8 cellular contexts compared by ENCODE assay signal in the genomic region with DNA sequence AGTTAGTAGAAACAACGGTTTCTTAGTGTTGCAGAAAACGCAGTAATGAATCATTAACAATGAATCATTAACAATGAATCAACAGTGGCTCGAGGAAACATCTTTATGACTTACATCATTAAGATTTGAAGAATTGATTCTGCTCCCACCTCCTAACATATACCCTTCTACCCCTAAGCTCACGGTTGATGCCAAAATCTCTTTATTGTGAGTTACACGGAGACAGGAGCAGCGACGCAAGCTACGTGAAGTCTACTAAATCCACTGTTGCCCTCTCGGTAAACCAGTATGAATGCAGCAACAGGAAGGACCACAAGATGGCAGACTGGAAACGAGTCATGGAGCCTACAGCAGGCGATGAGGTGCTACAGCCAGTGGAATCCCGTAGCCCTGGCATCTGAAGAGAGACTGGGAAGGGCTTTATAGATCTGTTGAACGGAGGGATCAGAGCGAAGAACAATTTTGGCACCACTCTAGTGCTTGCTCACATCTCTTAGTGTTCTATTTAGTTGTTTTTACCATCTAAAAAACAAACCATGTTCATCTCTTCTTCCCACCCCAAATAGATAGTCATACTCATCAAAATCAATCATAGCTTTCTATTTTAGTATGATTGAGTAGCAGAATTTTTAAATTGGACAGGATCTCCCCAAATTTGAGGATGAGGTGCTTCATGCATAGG.
A peak's percentile ranks its signal among the peaks of the same experiment; 100 is the strongest.
DNase-seq lines count a peak whose midpoint lies in the region; ATAC-seq and TF ChIP-seq lines count a peak whose summit lies in the region.

No MANE protein-coding gene starts in this region.

- H3K9me3 ChIP-seq in heart left ventricle (peaks cover 0 to 2% (median 0%) of the 10 kb centered on the region in 12 donors), psoas muscle (no peaks in the 10 kb centered on the region), vagina (no peaks in the 10 kb centered on the region)

- H3K36me3 ChIP-seq in heart left ventricle (no peaks in the 10 kb centered on the region), psoas muscle (ENCODE audit: insufficient read depth in 1 of 2, low read depth in 1 of 2) (no peaks in the 10 kb centered on the region), vagina (no peaks in the 10 kb centered on the region)

- ATAC-seq in HG02840 (IDR thresholded peaks at IDR 0.05; ENCODE audit: low FRiP score, unreplicated experiment) (peak; percentile 92), heart left ventricle (peak; percentile 91 to 98 (median 96)), psoas muscle (peak; percentile 88 to 99 (median 91))

- H3K27ac ChIP-seq in heart left ventricle (no peak overlapping the region), psoas muscle (no peak overlapping the region), vagina (no peak overlapping the region)

- peaks cover 0 to 10% (median 5%) of the 10 kb centered on the region in 12 donors for H3K4me1 ChIP-seq in heart left ventricle
- no peaks in the 10 kb centered on the region for H3K4me1 ChIP-seq in psoas muscle
- H3K4me1 ChIP-seq in vagina: no peaks in the 10 kb centered on the region

- TF ChIP-seq CTCF in GM13977 (IDR thresholded peaks at IDR 0.05; ENCODE audit: extremely low read depth, insufficient read depth, missing control alignments) (peak; percentile 93), heart left ventricle (IDR thresholded peaks at IDR 0.05) (peak; percentile 72 to 89 (median 84)), psoas muscle (IDR thresholded peaks at IDR 0.05) (peak; percentile 81), vagina (IDR thresholded peaks at IDR 0.05) (peak; percentile 52 to 90 (median 77))

- DNase-seq in GM13977 (ENCODE audit: low spot score) (peak; percentile 42), NCI-H1105 treated with DMSO at 0.1 percent for 48 hours (lab: John Stamatoyannopoulos, UW) (peak; percentile 85), SKM-1 treated with dmso at 0.1 percent for 144 hours (lab: John Stamatoyannopoulos, UW; ENCODE audit: unreplicated experiment) (peak; percentile 33), heart left ventricle (peak; percentile 52 to 77 (median 71)), psoas muscle (peak; percentile 51 to 60), vagina (ENCODE audit: extremely low spot score in 2 of 2) (peak in 1 of 2 donors; percentile 89)
- peak; percentile 37 for DNase-seq in activated naive CD8-positive, alpha-beta T cell treated with anti-CD3 and anti-CD28 coated beads, Interleukin-2, amount 50 U/mL, for 16 hours (ENCODE audit: low read depth, low spot score)

- in situ Hi-C loops in GM13977 (cut with MboI; ENCODE audit: low pct_unique_long_range_greater_than_20kb, low sequenced_read_pairs, unreplicated experiment): loop anchor here (25.0 kb wide), 1 partner anchor 907 kb away; no protein-coding TSS in a partner anchor

- WGBS in heart left ventricle, 4 donors: 8 to 13% (median 9%) methylated on average over 14 of the region's 14 CpGs
- 4 to 7% (median 4%) methylated on average over 14 of the region's 14 CpGs for WGBS in psoas muscle, 3 donors

- TF ChIP-seq POLR2A in heart left ventricle (IDR thresholded peaks at IDR 0.05): no peak
- no peak for TF ChIP-seq POLR2A in vagina (IDR thresholded peaks at IDR 0.05)

- intact Hi-C loops in heart left ventricle (cut with DNase I) (loop anchor here (1.0 to 10.0 kb wide), 7 partner anchors 441 to 945 kb away; partner anchors contain the start of genes GALNT4 (in 4 of the 10) and POC1B (in 4 of the 10)), psoas muscle (cut with DNase I) (loop anchor here (2.0 to 5.0 kb wide), 3 partner anchors 443 to 508 kb away; partner anchors contain the start of gene POC1B (in 1 of the 2)), vagina (cut with DNase I) (loop anchor here (10.0 kb wide), 1 partner anchor 445 kb away; no protein-coding TSS in a partner anchor)

- H3K27me3 ChIP-seq in heart left ventricle (peaks cover 0 to 3% (median 0%) of the 10 kb centered on the region in 9 donors), psoas muscle (ENCODE audit: insufficient read depth in 3 of 3, low read length in 2 of 3) (no peaks in the 10 kb centered on the region), vagina (no peaks in the 10 kb centered on the region)

- peak overlapping the region in 9 of 12 donors; percentile 22 to 48 (median 35) for H3K4me3 ChIP-seq in heart left ventricle
- H3K4me3 ChIP-seq in psoas muscle: peak overlapping the region; percentile 40
- peak overlapping the region; percentile 4 to 6 for H3K4me3 ChIP-seq in vagina
